In the genomic region with DNA sequence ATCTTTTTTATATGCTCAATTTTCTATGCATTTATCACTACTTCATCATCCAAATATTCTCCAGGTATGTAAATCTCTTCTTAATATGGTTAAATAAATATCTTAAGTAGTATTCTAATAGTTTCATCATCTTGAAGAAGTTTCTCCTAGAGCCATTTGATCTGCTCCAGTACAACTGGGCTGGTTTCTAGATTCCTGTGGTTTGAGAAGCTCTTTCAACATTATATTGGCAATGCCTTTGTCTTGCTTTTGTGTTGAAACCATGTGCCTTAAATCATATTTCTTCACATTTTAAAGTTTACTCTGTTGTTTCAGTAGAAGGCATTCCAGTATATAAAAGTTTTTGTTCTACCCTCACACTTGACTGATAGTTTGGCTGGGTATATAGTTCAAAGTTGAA, we compare ENCODE assay signal across 21 cellular contexts. TPM values are rescaled to one million over a fixed set of nuclear protein-coding genes. Genes with fewer than 3 reads are reported as not detected.
DNase-seq lines count a peak whose midpoint lies in the region; ATAC-seq and TF ChIP-seq lines count a peak whose summit lies in the region.
"Had no signal": no experiment of that assay in that cellular context is flagged by ENCODE, and none has a peak within 500 bp of the region (broad histone marks: within the 10 kb centered on the region; RNA-seq: fewer than 3 reads in every experiment).

No MANE protein-coding gene starts in this region.

- no peaks in the 10 kb centered on the region for H3K4me1 Mint-ChIP-seq in naive thymus-derived CD8-positive, alpha-beta T cell
- H3K4me1 Mint-ChIP-seq: CD4-positive, CD25-positive, alpha-beta regulatory T cell had no signal

- no peak for TF ChIP-seq CTCF in AG09319 (IDR thresholded peaks at IDR 0.05; ENCODE audit: low read depth, low read length)
- TF ChIP-seq CTCF in astrocyte of the cerebellum (IDR thresholded peaks at IDR 0.05; ENCODE audit: low read depth, low read length, missing control alignments): no peak
- TF ChIP-seq CTCF in fibroblast of villous mesenchyme (IDR thresholded peaks at IDR 0.05; ENCODE audit: insufficient read depth, low read depth, low read length): no peak

- POLR2A ChIA-PET in naive thymus-derived CD8-positive, alpha-beta T cell (lab: Charles Lee): no interaction called here

- H3K4me3 Mint-ChIP-seq in naive thymus-derived CD8-positive, alpha-beta T cell: no peak overlapping the region
- H3K4me3 Mint-ChIP-seq: CD4-positive, CD25-positive, alpha-beta regulatory T cell; T-helper 1 cell treated with Interleukin-12 subunit alpha and Interleukin-12 subunit beta and Interleukin-4 antibody, amounts not matched to agents 30 μg/mL and 1 μg/mL, for 36 hours had no signal

- H3K9me3 Mint-ChIP-seq in naive thymus-derived CD8-positive, alpha-beta T cell: peaks cover 0 to 4% (median 0%) of the 10 kb centered on the region in 9 donors
- H3K9me3 Mint-ChIP-seq: CD4-positive, CD25-positive, alpha-beta regulatory T cell; T-helper 1 cell treated with Interleukin-12 subunit alpha and Interleukin-12 subunit beta and Interleukin-4 antibody, amounts not matched to agents 30 μg/mL and 1 μg/mL, for 36 hours had no signal

- in situ Hi-C loops in astrocyte of the cerebellum (cut with HindIII; ENCODE audit: low sequenced_read_pairs): no loop called here

- peak; percentile 40 for DNase-seq in AG09319 (ENCODE audit: extremely low read depth, low read depth)
- DNase-seq in HCEC 1CT: peak; percentile 27
- DNase-seq in astrocyte of the cerebellum (ENCODE audit: low read depth): peak; percentile 5
- peak; percentile 27 for DNase-seq in fibroblast of villous mesenchyme (ENCODE audit: low read depth)
- no peak for DNase-seq in SK-N-DZ (ENCODE audit: low spot score)
- DNase-seq in naive thymus-derived CD8-positive, alpha-beta T cell: no peak
- DNase-seq in stimulated activated CD4-positive, alpha-beta T cell treated with anti-CD3 and anti-CD28 coated beads, Interleukin-4, amount 100 ng/mL, for 24 hours: no peak
- DNase-seq: activated T-cell treated with anti-CD3 and anti-CD28 coated beads, Interleukin-2, amount 50 U/mL, for 1 hour; CD4-positive, CD25-positive, alpha-beta regulatory T cell; dermis blood vessel endothelial cell; heart right ventricle; KBM-7; left cardiac atrium; NCI-H1694 treated with DMSO at 0.1 percent for 48 hours; NCI-H2171; NCI-H524 treated with DMSO at 0.1 percent for 48 hours; upper lobe of right lung had no signal

- H3K36me3 Mint-ChIP-seq in naive thymus-derived CD8-positive, alpha-beta T cell: peaks cover 0 to 3% (median 2%) of the 10 kb centered on the region in 3 donors
- H3K36me3 Mint-ChIP-seq: CD4-positive, CD25-positive, alpha-beta regulatory T cell had no signal

- no peak overlapping the region for H3K27ac Mint-ChIP-seq in naive thymus-derived CD8-positive, alpha-beta T cell
- H3K27ac Mint-ChIP-seq: CD4-positive, CD25-positive, alpha-beta regulatory T cell; progenitor cell of endocrine pancreas; T-helper 1 cell treated with Interleukin-12 subunit alpha and Interleukin-12 subunit beta and Interleukin-4 antibody, amounts not matched to agents 30 μg/mL and 1 μg/mL, for 36 hours had no signal

- ATAC-seq in naive thymus-derived CD8-positive, alpha-beta T cell: no peak
- ATAC-seq in HG03108 (IDR thresholded peaks at IDR 0.05; ENCODE audit: unreplicated experiment): no peak
- ATAC-seq: heart right ventricle, left cardiac atrium, upper lobe of right lung had no signal

- H3K27me3 Mint-ChIP-seq in naive thymus-derived CD8-positive, alpha-beta T cell: peaks cover 0 to 5% (median 2%) of the 10 kb centered on the region in 5 donors
- H3K27me3 Mint-ChIP-seq: progenitor cell of endocrine pancreas had no signal

- H3K4me3 ChIP-seq in astrocyte of the cerebellum (ENCODE audit: low read depth, low read length) (no peak overlapping the region), fibroblast of villous mesenchyme (ENCODE audit: low read depth, low read length) (no peak overlapping the region)
- H3K4me3 ChIP-seq: heart right ventricle, SJSA1, upper lobe of right lung had no signal

RNA-seq across cellular contexts. Expression of a gene that starts 27.6 kb away (rescaled TPM):
- total RNA-seq in fibroblast of villous mesenchyme: 5.5 and 6.9 TPM in 2 replicates
- polyA plus RNA-seq in SK-N-DZ (2014; cell fraction: cytosol; rRNA removed): 13.0 and 17.4 TPM in 2 replicates
- 8.1 and 10.7 TPM in 2 replicates for polyA plus RNA-seq in SK-N-DZ (2014; cell fraction: nucleus; rRNA removed)
- 10 to 100 TPM; 15.7 to 15.8 TPM for total RNA-seq in naive thymus-derived CD8-positive, alpha-beta T cell
- 1 to 10 TPM; 4.7 to 5.7 (median 5.3) TPM for polyA plus RNA-seq in naive thymus-derived CD8-positive, alpha-beta T cell

RNA-seq across cellular contexts. Expression of a gene that starts 27.7 kb away (rescaled TPM):
- total RNA-seq in fibroblast of villous mesenchyme: 4.5 and 5.2 TPM in 2 replicates
- 8.1 and 16.0 TPM in 2 replicates for polyA plus RNA-seq in SK-N-DZ (2014; cell fraction: cytosol; rRNA removed)
- 10.6 and 14.3 TPM in 2 replicates for polyA plus RNA-seq in SK-N-DZ (2014; cell fraction: nucleus; rRNA removed)
- 1 to 10 TPM; 3.2 TPM for total RNA-seq in naive thymus-derived CD8-positive, alpha-beta T cell
- polyA plus RNA-seq in naive thymus-derived CD8-positive, alpha-beta T cell: 1 to 10 TPM; 1.9 to 2.8 (median 2.1) TPM

RNA-seq across cellular contexts. Expression of a gene that starts 37.4 kb away (rescaled TPM):
- total RNA-seq in fibroblast of villous mesenchyme: 7.1 and 15.5 TPM in 2 replicates
- 71.5 and 81.0 TPM in 2 replicates for polyA plus RNA-seq in SK-N-DZ (2014; cell fraction: cytosol; rRNA removed)
- polyA plus RNA-seq in SK-N-DZ (2014; cell fraction: nucleus; rRNA removed): 45.3 and 51.9 TPM in 2 replicates
- 10 to 100 TPM; 17.6 to 22.8 TPM for total RNA-seq in naive thymus-derived CD8-positive, alpha-beta T cell
- 10 to 100 TPM; 19.0 to 33.0 (median 26.7) TPM for polyA plus RNA-seq in naive thymus-derived CD8-positive, alpha-beta T cell

Comparison
In these comparisons a context has a peak if more than half of its experiments do, and no peak if none do; other contexts are left out.
1. DNase-seq: peak in AG09319 (single experiment), HCEC 1CT (single experiment), astrocyte of the cerebellum (single experiment) and fibroblast of villous mesenchyme (single experiment); none in SK-N-DZ (single experiment), naive thymus-derived CD8-positive, alpha-beta T cell (0 of 10) and stimulated activated CD4-positive, alpha-beta T cell treated with anti-CD3 and anti-CD28 coated beads, Interleukin-4, amount 100 ng/mL, for 24 hours (single experiment).